Comparison of ENCODE assay signal across 8 cellular contexts in genomic region chr17:29645516-29646051, GRCh38. TPM values are rescaled to one million over a fixed set of nuclear protein-coding genes. Genes with fewer than 3 reads are reported as not detected.
DNase-seq lines count a peak whose midpoint lies in the region; ATAC-seq and TF ChIP-seq lines count a peak whose summit lies in the region.

No MANE protein-coding gene starts in this region.

- dilution Hi-C loops in mammary epithelial cell (cut with HindIII; ENCODE audit: low sequenced_read_pairs) = loop anchor here (5.0 kb wide), 1 partner anchor 68 kb away; no protein-coding TSS in a partner anchor

- intact Hi-C loops in activated naive CD4-positive, alpha-beta T cell treated with anti-CD3 and anti-CD28 coated beads for 36 hours (cut with micrococcal nuclease) = no loop called here
- intact Hi-C loops in mammary epithelial cell (cut with micrococcal nuclease) (no loop called here), uterus (cut with DNase I; ENCODE audit: low total_unique reads) (no loop called here)

- H3K36me3 Mint-ChIP-seq in activated naive CD4-positive, alpha-beta T cell treated with anti-CD3 and anti-CD28 coated beads for 36 hours (ENCODE audit: low read depth) = peaks cover 12% of the 10 kb centered on the region

- no peak overlapping the region for H3K9ac ChIP-seq in mammary epithelial cell (ENCODE audit: insufficient read depth, low read length)

- H3K4me1 Mint-ChIP-seq in activated naive CD4-positive, alpha-beta T cell treated with anti-CD3 and anti-CD28 coated beads for 36 hours (ENCODE audit: low read depth) = peaks cover 25% of the 10 kb centered on the region

- no peak overlapping the region for H2AFZ ChIP-seq in mammary epithelial cell (ENCODE audit: low read depth, low read length)

- no peaks in the 10 kb centered on the region for H4K20me1 ChIP-seq in mammary epithelial cell (ENCODE audit: insufficient read depth, low read length)

- ATAC-seq in HG02763 (IDR thresholded peaks at IDR 0.05; ENCODE audit: unreplicated experiment) = no peak
- no peak for ATAC-seq in HG02588 (IDR thresholded peaks at IDR 0.05; ENCODE audit: unreplicated experiment)

- BruUV-seq in mammary epithelial cell (replicated peaks; lab: Mats Ljungman, UMichigan) = no TSS peak

- no peaks in the 10 kb centered on the region for H3K79me2 ChIP-seq in mammary epithelial cell (ENCODE audit: insufficient read depth, low read length)

- TF ChIP-seq POLR2A in uterus (IDR thresholded peaks at IDR 0.05) = no peak

- peak overlapping the region; percentile 48 for H3K27ac Mint-ChIP-seq in activated naive CD4-positive, alpha-beta T cell treated with anti-CD3 and anti-CD28 coated beads for 36 hours

- in situ Hi-C loops in mammary epithelial cell (cut with MboI; ENCODE audit: low sequenced_read_pairs in 2 of 2) = loop anchor here (10.0 to 25.0 kb wide), 2 partner anchors 129 to 292 kb away; partner anchors contain the start of genes EFCAB5 (in 1 of the 2) and SSH2 (in 1 of the 2)

- CTCF ChIA-PET in activated naive CD4-positive, alpha-beta T cell treated with anti-CD3 and anti-CD28 coated beads for 36 hours (lab: Charles Lee) = interaction anchor here (0.6 to 3.1 kb wide), 3 partner anchors 17 to 449 kb away, joined by 3 to 12 read pairs (median 3); no protein-coding TSS in a partner anchor
- CTCF ChIA-PET in mammary epithelial cell (lab: Charles Lee; ENCODE audit: low non-redundant PET) = no interaction called here

- H3K27me3 Mint-ChIP-seq in activated naive CD4-positive, alpha-beta T cell treated with anti-CD3 and anti-CD28 coated beads for 36 hours (ENCODE audit: low read depth) = no peaks in the 10 kb centered on the region

- no peaks in the 10 kb centered on the region for H3K9me3 Mint-ChIP-seq in activated naive CD4-positive, alpha-beta T cell treated with anti-CD3 and anti-CD28 coated beads for 36 hours

- H3K4me3 ChIP-seq in mammary epithelial cell (replicated peaks in 1 of 3; ENCODE audit: insufficient read depth in 1 of 3, low read depth in 2 of 3, low read length in 3 of 3) (no peak overlapping the region), uterus (no peak overlapping the region)

- H3K9me3 ChIP-seq in mammary epithelial cell (replicated peaks; ENCODE audit: insufficient read depth, low read length) = no peaks in the 10 kb centered on the region
- H3K9me3 ChIP-seq in uterus = no peaks in the 10 kb centered on the region

- WGBS in mammary epithelial cell (ENCODE audit: low coverage, missing lambda C conversion rate) = 26% methylated on average over 5 of the region's 5 CpGs

- H3K4me3 Mint-ChIP-seq in activated naive CD4-positive, alpha-beta T cell treated with anti-CD3 and anti-CD28 coated beads for 36 hours = no peak overlapping the region

- H3K27me3 ChIP-seq in mammary epithelial cell (ENCODE audit: insufficient read depth, low read length) (no peaks in the 10 kb centered on the region), uterus (no peaks in the 10 kb centered on the region)

- no peaks in the 10 kb centered on the region for H3K36me3 ChIP-seq in mammary epithelial cell (ENCODE audit: insufficient read depth, low read length)
- no peaks in the 10 kb centered on the region for H3K36me3 ChIP-seq in uterus

- TF ChIP-seq CTCF in mammary epithelial cell (conservative IDR thresholded peaks at IDR 0.05 in 1 of 2, IDR thresholded peaks at IDR 0.05 in 1 of 2; ENCODE audit: extremely low read depth in 1 of 2, insufficient read depth in 1 of 2, low read depth in 1 of 2, low read length in 2 of 2) = no peak
- peak in 1 of 4 experiments; percentile 1 for TF ChIP-seq CTCF in uterus (IDR thresholded peaks at IDR 0.05)

- H3K4me2 ChIP-seq in mammary epithelial cell (ENCODE audit: insufficient read depth, low read depth, low read length) = no peak overlapping the region

- H3K27ac ChIP-seq in mammary epithelial cell (ENCODE audit: insufficient read depth, low read depth, low read length) = no peak overlapping the region
- H3K27ac ChIP-seq in uterus = peak overlapping the region; percentile 74 to 82

- DNase-seq in activated naive CD4-positive, alpha-beta T cell treated with anti-CD3 and anti-CD28 coated beads for 36 hours = no peak
- no peak for DNase-seq in activated naive CD4-positive, alpha-beta T cell treated with Interleukin-2 at 50 U/mL for 16 hours
- DNase-seq in mammary epithelial cell (peak; percentile 75), midbrain (lab: John Stamatoyannopoulos, UW) (peak; percentile 61), uterus (peak; percentile 83 to 86), NCI-H187 treated with DMSO at 0.1 percent for 48 hours (lab: John Stamatoyannopoulos, UW) (no peak)

- H3K4me1 ChIP-seq in mammary epithelial cell (ENCODE audit: insufficient read depth, low read length) (peaks cover 9% of the 10 kb centered on the region), uterus (peaks cover 0 to 18% of the 10 kb centered on the region in 2 donors)

RNA-seq across cellular contexts. Expression of gene CORO6, which starts 22.9 kb away (rescaled TPM):
- 10 to 100 TPM; 24.8 to 27.3 TPM for total RNA-seq in activated naive CD4-positive, alpha-beta T cell treated with anti-CD3 and anti-CD28 coated beads for 36 hours
- total RNA-seq in mammary epithelial cell (1 to 10 TPM; 6.3 to 9.8 TPM), uterus (1 to 10 TPM; 3.8 to 7.8 (median 5.1) TPM)
- polyA plus RNA-seq in mammary epithelial cell = 4.0 TPM
- 8.9 TPM for polyA minus RNA-seq in mammary epithelial cell

RNA-seq across cellular contexts. Expression of gene ANKRD13B, which starts 52.7 kb away (rescaled TPM):
- 10 to 100 TPM; 14.1 to 14.6 TPM for total RNA-seq in activated naive CD4-positive, alpha-beta T cell treated with anti-CD3 and anti-CD28 coated beads for 36 hours
- total RNA-seq in mammary epithelial cell (10 to 100 TPM; 10.0 to 18.6 TPM), uterus (10 to 100 TPM in 3 of 4 donors, 1 to 10 TPM in 1; 2.8 to 17.0 (median 12.7) TPM)
- polyA plus RNA-seq in mammary epithelial cell = 8.5 TPM
- 11.4 TPM for polyA minus RNA-seq in mammary epithelial cell

RNA-seq across cellular contexts. Expression of gene GIT1, which starts 56.1 kb away (rescaled TPM):
- total RNA-seq in activated naive CD4-positive, alpha-beta T cell treated with anti-CD3 and anti-CD28 coated beads for 36 hours = 10 to 100 TPM; 35.5 to 37.5 TPM
- 10 to 100 TPM; 41.8 to 83.4 TPM for total RNA-seq in mammary epithelial cell
- polyA plus RNA-seq in mammary epithelial cell = 52.2 TPM
- 112 TPM for polyA minus RNA-seq in mammary epithelial cell
- total RNA-seq in uterus = 10 to 100 TPM; 13.1 to 75.0 (median 22.9) TPM

Comparison
In these comparisons a context has a peak if more than half of its experiments do, and no peak if none do; other contexts are left out.
1. DNase-seq: peak in mammary epithelial cell (single experiment), midbrain (single experiment) and uterus (2 of 2); none in activated naive CD4-positive, alpha-beta T cell treated with anti-CD3 and anti-CD28 coated beads for 36 hours (single experiment), activated naive CD4-positive, alpha-beta T cell treated with Interleukin-2 at 50 U/mL for 16 hours (single experiment) and NCI-H187 treated with DMSO at 0.1 percent for 48 hours (single experiment).